ENCODE assay signal across 15 cellular contexts in the genomic region with DNA sequence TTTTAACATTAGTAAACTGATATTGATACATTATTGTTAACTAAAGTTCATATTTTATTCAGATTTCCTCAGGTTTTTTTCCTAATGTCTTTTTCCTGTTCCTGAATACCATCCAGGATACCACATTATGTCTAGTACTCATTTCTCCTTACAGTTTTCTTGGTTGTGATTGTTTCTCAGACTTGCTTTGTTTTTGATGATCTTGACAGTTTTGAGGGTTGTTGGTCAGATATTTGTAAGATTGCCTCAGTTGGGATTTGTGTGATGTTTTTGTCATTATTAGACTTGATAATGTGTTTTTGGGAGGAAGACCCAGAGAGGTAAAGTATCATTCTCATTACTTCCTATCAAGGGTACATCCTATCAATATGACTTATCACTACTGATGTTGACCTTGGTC. TPM values are rescaled to one million over a fixed set of nuclear protein-coding genes. Genes with fewer than 3 reads are reported as not detected.
DNase-seq lines count a peak whose midpoint lies in the region; ATAC-seq and TF ChIP-seq lines count a peak whose summit lies in the region.
"Had no signal": no experiment of that assay in that cellular context is flagged by ENCODE, and none has a peak within 500 bp of the region (broad histone marks: within the 10 kb centered on the region; RNA-seq: fewer than 3 reads in every experiment).

No MANE protein-coding gene starts in this region.

- H3K4me1 Mint-ChIP-seq in activated naive CD4-positive, alpha-beta T cell treated with anti-CD3 and anti-CD28 coated beads for 36 hours (ENCODE audit: low read depth) = peaks cover 70% of the 10 kb centered on the region
- H3K4me1 Mint-ChIP-seq in IgD-negative memory B cell (peaks cover 31 to 51% (median 34%) of the 10 kb centered on the region in 3 donors), endothelial cell (ENCODE audit: unreplicated experiment) (peaks cover 21% of the 10 kb centered on the region), type B pancreatic cell (ENCODE audit: unreplicated experiment) (peaks cover 9% of the 10 kb centered on the region)

- H3K27ac Mint-ChIP-seq in activated naive CD4-positive, alpha-beta T cell treated with anti-CD3 and anti-CD28 coated beads for 36 hours = peak overlapping the region; percentile 28
- H3K27ac Mint-ChIP-seq in IgD-negative memory B cell = peak overlapping the region in 2 of 3 donors; percentile 17 to 92
- peak overlapping the region; percentile 15 for H3K27ac Mint-ChIP-seq in endothelial cell (ENCODE audit: unreplicated experiment)
- peak overlapping the region; percentile 35 for H3K27ac Mint-ChIP-seq in type B pancreatic cell

- H3K9me3 Mint-ChIP-seq in activated naive CD4-positive, alpha-beta T cell treated with anti-CD3 and anti-CD28 coated beads for 36 hours = no peaks in the 10 kb centered on the region
- peaks cover 0 to 2% (median 0%) of the 10 kb centered on the region in 3 donors for H3K9me3 Mint-ChIP-seq in IgD-negative memory B cell
- no peaks in the 10 kb centered on the region for H3K9me3 Mint-ChIP-seq in endothelial cell (ENCODE audit: unreplicated experiment)
- H3K9me3 Mint-ChIP-seq in type B pancreatic cell = peaks cover 4% of the 10 kb centered on the region

- ATAC-seq in HG02970 (IDR thresholded peaks at IDR 0.05; ENCODE audit: low FRiP score, unreplicated experiment) = no peak

- intact Hi-C loops in activated naive CD4-positive, alpha-beta T cell treated with anti-CD3 and anti-CD28 coated beads for 36 hours (cut with micrococcal nuclease) = loop anchor here (1.0 kb wide), 3 partner anchors 20 to 128 kb away; a partner anchor contains a TSS

- no peak for DNase-seq in activated naive CD4-positive, alpha-beta T cell treated with anti-CD3 and anti-CD28 coated beads for 36 hours
- DNase-seq in activated naive CD4-positive, alpha-beta T cell treated with anti-CD3 and anti-CD28 coated beads, Interleukin-2, amount 50 U/mL, for 16 hours = no peak
- DNase-seq in endothelial cell (ENCODE audit: low spot score) (no peak), type B pancreatic cell (ENCODE audit: extremely low spot score, unreplicated experiment) (no peak), occipital lobe (lab: John Stamatoyannopoulos, UW) (no peak)
- DNase-seq: ACHN, DMS153, H7, Kasumi-1, NCI-H1105 treated with DMSO at 0.1 percent for 48 hours, NCI-H187, NCI-H446, PC-9 had no signal

- H3K27me3 Mint-ChIP-seq in activated naive CD4-positive, alpha-beta T cell treated with anti-CD3 and anti-CD28 coated beads for 36 hours (ENCODE audit: low read depth) = no peaks in the 10 kb centered on the region
- H3K27me3 Mint-ChIP-seq in IgD-negative memory B cell (no peaks in the 10 kb centered on the region), endothelial cell (ENCODE audit: unreplicated experiment) (no peaks in the 10 kb centered on the region), type B pancreatic cell (no peaks in the 10 kb centered on the region)

- H3K36me3 Mint-ChIP-seq in activated naive CD4-positive, alpha-beta T cell treated with anti-CD3 and anti-CD28 coated beads for 36 hours (ENCODE audit: low read depth) = peaks cover 4% of the 10 kb centered on the region
- H3K36me3 Mint-ChIP-seq in IgD-negative memory B cell (no peaks in the 10 kb centered on the region), endothelial cell (ENCODE audit: low read depth, unreplicated experiment) (peaks cover 4% of the 10 kb centered on the region), type B pancreatic cell (peaks cover 5% of the 10 kb centered on the region)

- H3K4me3 Mint-ChIP-seq in activated naive CD4-positive, alpha-beta T cell treated with anti-CD3 and anti-CD28 coated beads for 36 hours = no peak overlapping the region
- H3K4me3 Mint-ChIP-seq in IgD-negative memory B cell (peak overlapping the region in 1 of 4 donors; percentile 5), endothelial cell (ENCODE audit: unreplicated experiment) (no peak overlapping the region), type B pancreatic cell (peak overlapping the region; percentile 19)

- CTCF ChIA-PET in activated naive CD4-positive, alpha-beta T cell treated with anti-CD3 and anti-CD28 coated beads for 36 hours (lab: Charles Lee) = no interaction called here

- no peak for TF ChIP-seq CTCF in endothelial cell (IDR thresholded peaks at IDR 0.05; ENCODE audit: unreplicated experiment)
- TF ChIP-seq CTCF in type B pancreatic cell (conservative IDR thresholded peaks at IDR 0.05) = no peak

RNA-seq across cellular contexts. Expression of a gene that starts 19.5 kb away (rescaled TPM):
- total RNA-seq in activated naive CD4-positive, alpha-beta T cell treated with anti-CD3 and anti-CD28 coated beads for 36 hours = 100 to 1,000 TPM in 1 of 2 experiments, 10 to 100 TPM in 1; 97.4 to 100 TPM
- polyA plus RNA-seq in IgD-negative memory B cell = 78.9 TPM
- total RNA-seq in endothelial cell (ENCODE audit: unreplicated experiment) (82.6 TPM), type B pancreatic cell (ENCODE audit: low replicate concordance) (76.1 and 82.9 TPM in 2 replicates), occipital lobe (36.2 TPM)
